Comparison of ENCODE assay signal across 20 cellular contexts in genomic region chr7:3019801-3020200, GRCh38.
"Had no signal": no experiment of that assay in that cellular context is flagged by ENCODE, and none has a peak within 500 bp of the region (broad histone marks: within the 10 kb centered on the region; RNA-seq: fewer than 3 reads in every experiment).

No MANE protein-coding gene starts in this region.

- H3K27ac Mint-ChIP-seq: activated naive CD8-positive, alpha-beta T cell treated with anti-CD3 and anti-CD28 coated beads, Interleukin-2, amount 10 ng/mL, durations not matched to agents 7 days and 5 days; activated T-helper 1 cell treated with anti-CD3 and anti-CD28 coated beads, Interleukin-12 subunit alpha, Interleukin-12 subunit beta, Interleukin-2, Interleukin-4 antibody, amounts not matched to agents 30 ng/mL and 10 ng/mL and 1 ng/mL, durations not matched to agents 14 hours and 24 hours and 36 hours; progenitor cell of endocrine pancreas; T-helper 2 cell treated with Interferon-gamma antibody and Interleukin-4, amounts not matched to agents 5 μg/mL and 100 μg/mL, for 36 hours had no signal

- H3K4me1 ChIP-seq: heart right ventricle, lower lobe of right lung, spleen, tibial nerve had no signal

- ATAC-seq: heart right ventricle; lower lobe of right lung; naive thymus-derived CD4-positive, alpha-beta T cell; SK-N-SH treated with all-trans-retinoic acid at 6 μM for 48 hours; stimulated activated naive CD8-positive, alpha-beta T cell treated with anti-CD3 and anti-CD28 coated beads, Interleukin-15, Interleukin-2, amounts not matched to agents 100 U/mL and 50 U/mL, for 24 hours had no signal

- H3K27ac ChIP-seq: coronary artery, epithelial cell of prostate, heart right ventricle, lower lobe of right lung, spleen, tibial nerve, WERI-Rb-1 had no signal

- H3K27me3 ChIP-seq: spleen, tibial nerve had no signal

- H3K4me3 ChIP-seq: coronary artery, heart right ventricle, lower lobe of right lung, spleen, tibial nerve had no signal

- H3K4me3 Mint-ChIP-seq: activated naive CD8-positive, alpha-beta T cell treated with anti-CD3 and anti-CD28 coated beads, Interleukin-2, amount 10 ng/mL, durations not matched to agents 7 days and 5 days; activated T-helper 1 cell treated with anti-CD3 and anti-CD28 coated beads, Interleukin-12 subunit alpha, Interleukin-12 subunit beta, Interleukin-2, Interleukin-4 antibody, amounts not matched to agents 30 ng/mL and 10 ng/mL and 1 ng/mL, durations not matched to agents 14 hours and 24 hours and 36 hours; T-helper 2 cell treated with Interferon-gamma antibody and Interleukin-4, amounts not matched to agents 5 μg/mL and 100 μg/mL, for 36 hours had no signal

- DNase-seq: activated CD4-positive, alpha-beta T cell treated with anti-CD3 and anti-CD28 coated beads, Interleukin-2, amount 50 U/mL, for 1 hour; activated CD4-positive, CD25-positive, alpha-beta regulatory T cell treated with anti-CD3 and anti-CD28 coated beads, Interleukin-2, amount 50 U/mL, for 72 hours; activated gamma-delta T cell treated with Interleukin-2 at 50 U/mL for 16 hours; activated naive CD8-positive, alpha-beta T cell treated with anti-CD3 and anti-CD28 coated beads, Interleukin-2, amount 10 ng/mL, durations not matched to agents 7 days and 5 days; cerebellar nuclear complex; heart right ventricle; kidney; lower lobe of right lung; naive thymus-derived CD4-positive, alpha-beta T cell; spleen; stimulated activated CD4-positive, alpha-beta T cell treated with anti-CD3 and anti-CD28 coated beads, Interleukin-4, amount 100 ng/mL, for 1 hour; stimulated activated naive CD8-positive, alpha-beta T cell treated with anti-CD3 and anti-CD28 coated beads, Interleukin-15, Interleukin-2, amounts not matched to agents 100 U/mL and 50 U/mL, for 24 hours; WERI-Rb-1 had no signal

- H3K27me3 Mint-ChIP-seq: activated naive CD8-positive, alpha-beta T cell treated with anti-CD3 and anti-CD28 coated beads, Interleukin-2, amount 10 ng/mL, durations not matched to agents 7 days and 5 days; naive thymus-derived CD4-positive, alpha-beta T cell; progenitor cell of endocrine pancreas had no signal

- H3K36me3 ChIP-seq: heart right ventricle, lower lobe of right lung, tibial nerve, WERI-Rb-1 had no signal
